Comparison of ENCODE assay signal across 1 cellular context in genomic region chr1:183327429-183328290, GRCh38.
TF ChIP-seq lines count a peak whose summit lies in the region.

No MANE protein-coding gene starts in this region.

TF ChIP-seq in H1, 55 proteins besides CTCF, POLR2A, EP300 and RAD21 (continued from another document):
- TF ChIP-seq SP1 (IDR thresholded peaks at IDR 0.05; ENCODE audit: low read depth, low read length), result no peak
